Comparison of ENCODE assay signal across 14 cellular contexts in genomic region chr9:88953401-88954029, GRCh38. TPM values are rescaled to one million over a fixed set of nuclear protein-coding genes. Genes with fewer than 3 reads are reported as not detected.
A peak's percentile ranks its signal among the peaks of the same experiment; 100 is the strongest.
DNase-seq lines count a peak whose midpoint lies in the region; ATAC-seq, FAIRE-seq and TF ChIP-seq lines count a peak whose summit lies in the region.
"Had no signal": no experiment of that assay in that cellular context is flagged by ENCODE, and none has a peak within 500 bp of the region (broad histone marks: within the 10 kb centered on the region; RNA-seq: fewer than 3 reads in every experiment).

No MANE protein-coding gene starts in this region.

- BruUV-seq in MCF 10A (replicated peaks; lab: Mats Ljungman, UMichigan) (no TSS peak), HepG2 (replicated peaks; lab: Mats Ljungman, UMichigan) (no TSS peak)

- no peak for DNase-seq in breast epithelium (ENCODE audit: low spot score in 2 of 2)
- DNase-seq in MCF 10A (ENCODE audit: unreplicated experiment): no peak
- peak; percentile 47 for DNase-seq in choroid plexus epithelial cell (ENCODE audit: low read depth)
- peak; percentile 5 for DNase-seq in HepG2 (ENCODE audit: low spot score)
- no peak for DNase-seq in activated CD4-positive, alpha-beta memory T cell treated with anti-CD3 and anti-CD28 coated beads, Interleukin-2, amount 10 ng/mL, durations not matched to agents 7 days and 5 days
- DNase-seq in activated T-cell treated with anti-CD3 and anti-CD28 coated beads for 4 hours: no peak
- no peak for DNase-seq in ureter (ENCODE audit: low spot score)
- DNase-seq: central memory CD4-positive, alpha-beta T cell; NCI-H1930 had no signal

- TF ChIP-seq CTCF in breast epithelium (IDR thresholded peaks at IDR 0.05) (no peak), MCF 10A (IDR thresholded peaks at IDR 0.05; ENCODE audit: unreplicated experiment) (no peak), choroid plexus epithelial cell (conservative IDR thresholded peaks at IDR 0.05; ENCODE audit: low read depth, low read length) (no peak), HepG2 (CRISPR knock-in tag; IDR thresholded peaks at IDR 0.05) (no peak)

- H2AFZ ChIP-seq in HepG2 (ENCODE audit: low read length): no peak overlapping the region

- peak overlapping the region; percentile 30; the same call in 1 of the 2 replicates for H3K4me2 ChIP-seq in HepG2 (ENCODE audit: low read depth, low read length)
- H3K4me2 ChIP-seq: A549 had no signal

- POLR2A ChIA-PET in MCF 10A (lab: Yijun Ruan, JAX) (no interaction called here), HepG2 (lab: Yijun Ruan, JAX) (no interaction called here)
- POLR2A ChIA-PET in activated CD4-positive, alpha-beta memory T cell treated with anti-CD3 and anti-CD28 coated beads, Interleukin-2, amount 10 ng/mL, durations not matched to agents 7 days and 5 days (lab: Charles Lee): no interaction called here

- H3K36me3 ChIP-seq in breast epithelium: no peaks in the 10 kb centered on the region
- H3K36me3 ChIP-seq in HepG2 (replicated peaks in 1 of 2; ENCODE audit: control insufficient read depth in 1 of 2, insufficient read depth in 2 of 2, low read length in 2 of 2): no peaks in the 10 kb centered on the region
- H3K36me3 ChIP-seq: thoracic aorta had no signal

- H3K4me3 Mint-ChIP-seq in MCF 10A (ENCODE audit: unreplicated experiment): no peak overlapping the region
- H3K4me3 Mint-ChIP-seq in activated CD4-positive, alpha-beta memory T cell treated with anti-CD3 and anti-CD28 coated beads, Interleukin-2, amount 10 ng/mL, durations not matched to agents 7 days and 5 days: no peak overlapping the region

- CTCF ChIA-PET in MCF 10A (lab: Yijun Ruan, JAX) (no interaction called here), HepG2 (lab: Yijun Ruan, JAX; ENCODE audit: low intra/inter-chr PET ratio, low total read pairs) (no interaction called here)
- CTCF ChIA-PET in activated CD4-positive, alpha-beta memory T cell treated with anti-CD3 and anti-CD28 coated beads, Interleukin-2, amount 10 ng/mL, durations not matched to agents 7 days and 5 days (lab: Charles Lee): no interaction called here

- H3K4me1 Mint-ChIP-seq in MCF 10A (ENCODE audit: insufficient read depth, unreplicated experiment): peaks cover 15% of the 10 kb centered on the region
- peaks cover 9% of the 10 kb centered on the region for H3K4me1 Mint-ChIP-seq in activated CD4-positive, alpha-beta memory T cell treated with anti-CD3 and anti-CD28 coated beads, Interleukin-2, amount 10 ng/mL, durations not matched to agents 7 days and 5 days

- no peaks in the 10 kb centered on the region for H3K79me2 ChIP-seq in HepG2 (ENCODE audit: insufficient read depth, low read length)

- WGBS in HepG2 (ENCODE audit: low lambda C conversion rate): 35% methylated on average over 5 of the region's 6 CpGs

- TF ChIP-seq EP300 in HepG2 (IDR thresholded peaks at IDR 0.05; ENCODE audit: low read depth in 2 of 2, low read length in 2 of 2) (no peak), HepG2 (CRISPR knock-in tag; IDR thresholded peaks at IDR 0.05; ENCODE audit: borderline replicate concordance) (no peak)

- H3K27ac ChIP-seq in breast epithelium: peak overlapping the region; percentile 69 to 87
- no peak overlapping the region for H3K27ac ChIP-seq in HepG2 (ENCODE audit: extremely low read length, insufficient read depth, low read length)
- H3K27ac ChIP-seq: thoracic aorta had no signal

- intact Hi-C loops in breast epithelium (cut with DNase I; ENCODE audit: low total_unique reads) (no loop called here), MCF 10A (cut with micrococcal nuclease) (no loop called here), HepG2 (cut with micrococcal nuclease; ENCODE audit: unreplicated experiment) (no loop called here)

- H3K36me3 Mint-ChIP-seq in MCF 10A (ENCODE audit: insufficient read depth, unreplicated experiment): no peaks in the 10 kb centered on the region
- H3K36me3 Mint-ChIP-seq in activated CD4-positive, alpha-beta memory T cell treated with anti-CD3 and anti-CD28 coated beads, Interleukin-2, amount 10 ng/mL, durations not matched to agents 7 days and 5 days (ENCODE audit: low read depth): no peaks in the 10 kb centered on the region

- H3K9me3 ChIP-seq in breast epithelium (no peaks in the 10 kb centered on the region), HepG2 (ENCODE audit: low read length) (no peaks in the 10 kb centered on the region)
- H3K9me3 ChIP-seq: A549, thoracic aorta had no signal

- H3K27me3 Mint-ChIP-seq in MCF 10A (ENCODE audit: insufficient read depth, unreplicated experiment): no peaks in the 10 kb centered on the region
- H3K27me3 Mint-ChIP-seq in activated CD4-positive, alpha-beta memory T cell treated with anti-CD3 and anti-CD28 coated beads, Interleukin-2, amount 10 ng/mL, durations not matched to agents 7 days and 5 days: peaks cover 4% of the 10 kb centered on the region

- no peaks in the 10 kb centered on the region for H3K9me3 Mint-ChIP-seq in MCF 10A (ENCODE audit: unreplicated experiment)
- no peaks in the 10 kb centered on the region for H3K9me3 Mint-ChIP-seq in activated CD4-positive, alpha-beta memory T cell treated with anti-CD3 and anti-CD28 coated beads, Interleukin-2, amount 10 ng/mL, durations not matched to agents 7 days and 5 days

- in situ Hi-C loops in HepG2 (cut with HindIII; ENCODE audit: extremely low pct_ligation_motif_present, low pct_unique_long_range_greater_than_20kb): no loop called here

- no peaks in the 10 kb centered on the region for H3K27me3 ChIP-seq in breast epithelium
- H3K27me3 ChIP-seq in HepG2 (ENCODE audit: control insufficient read depth in 1 of 2, insufficient read depth in 2 of 2, low read length in 2 of 2): no peaks in the 10 kb centered on the region; a peak in 1 of 5 replicates

- peak; percentile 57 for ATAC-seq in HepG2
- no peak for ATAC-seq in HG02642 (IDR thresholded peaks at IDR 0.05; ENCODE audit: poor library complexity, unreplicated experiment)
- ATAC-seq: A549, GM12878 had no signal

- peak overlapping the region in 1 of 3 donors; percentile 3 for H3K4me3 ChIP-seq in breast epithelium
- H3K4me3 ChIP-seq in choroid plexus epithelial cell (ENCODE audit: low read depth, low read length): no peak overlapping the region
- no peak overlapping the region for H3K4me3 ChIP-seq in HepG2 (replicated peaks in 1 of 3; ENCODE audit: insufficient read depth in 1 of 3, low read depth in 2 of 3, low read length in 3 of 3)
- H3K4me3 ChIP-seq: A549, GM12878, thoracic aorta had no signal

- H3K27ac Mint-ChIP-seq in MCF 10A (ENCODE audit: low read depth, unreplicated experiment): no peak overlapping the region
- H3K27ac Mint-ChIP-seq in activated CD4-positive, alpha-beta memory T cell treated with anti-CD3 and anti-CD28 coated beads, Interleukin-2, amount 10 ng/mL, durations not matched to agents 7 days and 5 days: no peak overlapping the region

- no peak for TF ChIP-seq POLR2A in breast epithelium (IDR thresholded peaks at IDR 0.05)
- no peak for TF ChIP-seq POLR2A in HepG2 (IDR thresholded peaks at IDR 0.05; ENCODE audit: insufficient read depth in 1 of 2, low read depth in 2 of 2, low read length in 2 of 2)

- no peak for FAIRE-seq in HepG2 (lab: Jason Lieb, UNC)
- FAIRE-seq: A549, GM12878, keratinocyte had no signal

- no peak overlapping the region for H3K9ac ChIP-seq in HepG2 (ENCODE audit: insufficient read depth, low read depth, low read length)

- H3K4me1 ChIP-seq in breast epithelium: no peaks in the 10 kb centered on the region
- 0 out of 2 replicates have a peak, but pooled peaks cover 6% of the 10 kb centered on the region for H3K4me1 ChIP-seq in HepG2 (ENCODE audit: insufficient read depth, low read length)

- no peak for TF ChIP-seq RAD21 in HepG2 (CRISPR knock-in tag; IDR thresholded peaks at IDR 0.05)

- no peaks in the 10 kb centered on the region for H4K20me1 ChIP-seq in HepG2 (ENCODE audit: insufficient read depth, low read length)

RNA-seq across cellular contexts. Expression of gene S1PR3, which starts 37.8 kb away (rescaled TPM):
- total RNA-seq in breast epithelium (10 to 100 TPM; 16.6 to 27.7 (median 18.7) TPM), MCF 10A (2022) (2.7 and 2.8 TPM in 2 replicates), HepG2 (2016; rRNA removed; fragmentation: Illumina TruSeq; extraction: Trizol) (0.02 and 0.04 TPM in 2 replicates), ureter (48.6 TPM)
- total RNA-seq in HepG2 (2016; cell fraction: cytosol; rRNA removed; fragmentation: Illumina TruSeq; extraction: Trizol; ENCODE audit: low read depth): not detected in 2 replicates
- 0.04 and 0.06 TPM in 2 replicates for total RNA-seq in HepG2 (2016; cell fraction: insoluble cytoplasmic fraction; rRNA removed; fragmentation: Illumina TruSeq; extraction: Trizol)
- total RNA-seq in HepG2 (2016; cell fraction: membrane; rRNA removed; fragmentation: Illumina TruSeq; extraction: Trizol): 0.03 TPM in 1 of 2 replicates, not detected in the other
- not detected in 2 replicates for total RNA-seq in HepG2 (2016; cell fraction: nucleus; rRNA removed; fragmentation: Illumina TruSeq; extraction: Trizol)
- 0.01 TPM in 1 of 2 replicates, not detected in the other for polyA plus RNA-seq in HepG2 (2011; rRNA removed)
- 0.03 TPM in 1 of 2 replicates, not detected in the other for polyA plus RNA-seq in HepG2 (2011; cell fraction: cytosol; rRNA removed)
- not detected in 2 replicates for polyA plus RNA-seq in HepG2 (2011; cell fraction: nucleus; rRNA removed)
- not detected in 2 replicates for polyA plus RNA-seq in HepG2 (2012)
- polyA plus RNA-seq in HepG2 (2016; cell fraction: cytosol; fragmentation: Illumina TruSeq; extraction: Trizol; ENCODE audit: low read depth): not detected in 2 replicates
- 0.05 TPM in 1 of 2 replicates, not detected in the other for polyA plus RNA-seq in HepG2 (2016; cell fraction: insoluble cytoplasmic fraction; fragmentation: Illumina TruSeq; extraction: Trizol; ENCODE audit: low read depth)
- polyA plus RNA-seq in HepG2 (2016; cell fraction: membrane; fragmentation: Illumina TruSeq; extraction: Trizol; ENCODE audit: low read depth): not detected in 2 replicates
- 0.09 TPM in 1 of 2 replicates, not detected in the other for polyA plus RNA-seq in HepG2 (2016; cell fraction: nucleus; fragmentation: Illumina TruSeq; extraction: Trizol; ENCODE audit: insufficient read depth, low read depth)
- 36.5 TPM in 1 of 2 replicates, not detected in the other for polyA minus RNA-seq in HepG2 (2011; rRNA and poly(A)+ RNA removed; ENCODE audit: low replicate concordance)
- 0.09 TPM in 1 of 2 replicates, not detected in the other for polyA minus RNA-seq in HepG2 (2011; cell fraction: cytosol; rRNA and poly(A)+ RNA removed)
- 0.13 TPM in 1 of 2 replicates, not detected in the other for polyA minus RNA-seq in HepG2 (2011; cell fraction: nucleus; rRNA and poly(A)+ RNA removed)
- total RNA-seq in activated CD4-positive, alpha-beta memory T cell treated with anti-CD3 and anti-CD28 coated beads, Interleukin-2, amount 10 ng/mL, durations not matched to agents 7 days and 5 days: not detected

Comparison
In these comparisons a context has a peak if more than half of its experiments do, and no peak if none do; other contexts are left out.
1. DNase-seq: peak in choroid plexus epithelial cell (single experiment) and HepG2 (single experiment); none in breast epithelium (0 of 2), MCF 10A (single experiment), activated CD4-positive, alpha-beta memory T cell treated with anti-CD3 and anti-CD28 coated beads, Interleukin-2, amount 10 ng/mL, durations not matched to agents 7 days and 5 days (single experiment), activated T-cell treated with anti-CD3 and anti-CD28 coated beads for 4 hours (single experiment) and ureter (single experiment).